23 cellular contexts compared by ENCODE assay signal in the genomic region with DNA sequence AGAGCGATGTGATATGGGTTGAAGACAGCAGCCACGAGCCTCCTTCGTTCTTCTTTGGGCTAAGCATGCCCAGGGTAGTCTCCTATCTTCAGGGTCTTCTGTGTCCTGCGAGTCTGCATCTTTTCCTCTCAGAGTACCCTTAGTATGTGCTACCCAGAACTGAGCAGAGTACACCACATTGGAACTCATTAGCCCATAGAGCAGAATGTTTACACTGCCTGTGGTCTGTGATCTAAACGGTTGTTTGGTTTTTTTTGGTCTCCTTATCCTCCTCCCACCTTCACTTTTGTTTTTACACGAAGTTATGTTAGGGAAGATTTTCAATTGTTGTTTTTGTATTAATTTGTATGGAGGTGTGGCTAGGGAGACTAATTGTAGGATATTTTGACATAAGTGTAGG.
DNase-seq lines count a peak whose midpoint lies in the region; ATAC-seq and TF ChIP-seq lines count a peak whose summit lies in the region.
"Had no signal": no experiment of that assay in that cellular context is flagged by ENCODE, and none has a peak within 500 bp of the region (broad histone marks: within the 10 kb centered on the region; RNA-seq: fewer than 3 reads in every experiment).

No MANE protein-coding gene starts in this region.

- no peaks in the 10 kb centered on the region for H3K9me3 Mint-ChIP-seq in activated T-cell treated with anti-CD3 and anti-CD28 coated beads, Interleukin-2, amount 50 U/mL, for 72 hours
- H3K9me3 Mint-ChIP-seq: natural killer cell treated with Interleukin-12 subunit alpha and Interleukin-12 subunit beta and Interleukin-15 and Interleukin-18, amount 100 ng/mL, for 72 hours had no signal

- H3K27ac Mint-ChIP-seq in activated T-cell treated with anti-CD3 and anti-CD28 coated beads, Interleukin-2, amount 50 U/mL, for 72 hours: no peak overlapping the region

- POLR2A ChIA-PET in A673 (lab: Charles Lee; ENCODE audit: low non-redundant PET): no interaction called here

- H3K36me3 Mint-ChIP-seq in activated T-cell treated with anti-CD3 and anti-CD28 coated beads, Interleukin-2, amount 50 U/mL, for 72 hours (ENCODE audit: insufficient read depth in 2 of 2): peaks cover 1 to 4% of the 10 kb centered on the region in 2 donors

- DNase-seq in SK-N-DZ (ENCODE audit: low spot score): peak; percentile 43
- peak; percentile 55 for DNase-seq in fibroblast of peridontal ligament (ENCODE audit: extremely low read depth)
- no peak for DNase-seq in NCI-H187 treated with DMSO at 0.1 percent for 48 hours (lab: John Stamatoyannopoulos, UW)
- no peak for DNase-seq in A673 (ENCODE audit: low spot score)
- DNase-seq in activated T-cell treated with anti-CD3 and anti-CD28 coated beads, Interleukin-2, amount 50 U/mL, for 72 hours: no peak
- DNase-seq: activated CD4-positive, alpha-beta T cell treated with anti-CD3 and anti-CD28 coated beads for 1 hour; dorsolateral prefrontal cortex; foreskin melanocyte; MV-4-11; NCI-H187; pancreas; stimulated activated naive CD4-positive, alpha-beta T cell treated with Interleukin-2 at 50 U/mL for 16 hours; T1000; tibial artery had no signal

- no peaks in the 10 kb centered on the region for H3K27me3 ChIP-seq in A673 (replicated peaks; ENCODE audit: insufficient read depth, low read depth, low read length, poor library complexity)
- H3K27me3 ChIP-seq: cardiac muscle cell, dorsolateral prefrontal cortex, pancreas, tibial artery had no signal

- no peaks in the 10 kb centered on the region for H3K27me3 Mint-ChIP-seq in activated T-cell treated with anti-CD3 and anti-CD28 coated beads, Interleukin-2, amount 50 U/mL, for 72 hours (ENCODE audit: low read depth)
- H3K27me3 Mint-ChIP-seq: natural killer cell treated with Interleukin-12 subunit alpha and Interleukin-12 subunit beta and Interleukin-15 and Interleukin-18, amount 100 ng/mL, for 72 hours had no signal

- H3K4me3 Mint-ChIP-seq in activated T-cell treated with anti-CD3 and anti-CD28 coated beads, Interleukin-2, amount 50 U/mL, for 72 hours: no peak overlapping the region
- H3K4me3 Mint-ChIP-seq: natural killer cell treated with Interleukin-12 subunit alpha and Interleukin-12 subunit beta and Interleukin-15 and Interleukin-18, amount 100 ng/mL, for 72 hours had no signal

- H3K9me3 ChIP-seq in A673 (ENCODE audit: low read depth, low read length, poor library complexity, severe bottlenecking): no peaks in the 10 kb centered on the region
- H3K9me3 ChIP-seq: pancreas, tibial artery had no signal

- peak; percentile 53 for ATAC-seq in GM18870 (IDR thresholded peaks at IDR 0.05; ENCODE audit: unreplicated experiment)
- ATAC-seq in HG02610 (IDR thresholded peaks at IDR 0.05; ENCODE audit: unreplicated experiment): peak; percentile 68
- ATAC-seq in activated T-cell treated with anti-CD3 and anti-CD28 coated beads, Interleukin-2, amount 50 U/mL, for 72 hours (replicated peaks in 1 of 2): no peak
- no peak for ATAC-seq in HG03097 (IDR thresholded peaks at IDR 0.05; ENCODE audit: low FRiP score, unreplicated experiment)
- ATAC-seq: Panc1, sciatic nerve had no signal

- no peaks in the 10 kb centered on the region for H3K36me3 ChIP-seq in A673 (ENCODE audit: insufficient read depth, low read length, poor library complexity, severe bottlenecking)
- H3K36me3 ChIP-seq: cardiac muscle cell, pancreas, tibial artery had no signal

- intact Hi-C loops in A673 (cut with micrococcal nuclease; ENCODE audit: unreplicated experiment): no loop called here

- H3K4me3 ChIP-seq in A673 (ENCODE audit: low read depth, low read length, poor library complexity, severe bottlenecking): no peak overlapping the region
- H3K4me3 ChIP-seq: cardiac muscle cell, dorsolateral prefrontal cortex, pancreas, SK-N-MC, tibial artery had no signal

- no TSS peak for BruUV-seq in A673 (replicated peaks; lab: Mats Ljungman, UMichigan)

- peaks cover 16% of the 10 kb centered on the region for H3K4me1 Mint-ChIP-seq in activated T-cell treated with anti-CD3 and anti-CD28 coated beads, Interleukin-2, amount 50 U/mL, for 72 hours (ENCODE audit: low read depth)

- CTCF ChIA-PET in A673 (lab: Charles Lee): no interaction called here

- H3K4me1 ChIP-seq in A673 (ENCODE audit: insufficient read depth, low read length, poor library complexity, severe bottlenecking): no peaks in the 10 kb centered on the region

- TF ChIP-seq CTCF in A673 (conservative IDR thresholded peaks at IDR 0.05; ENCODE audit: low read depth, low read length): no peak

- no peak overlapping the region for H3K27ac ChIP-seq in A673 (ENCODE audit: low read depth, low read length, poor library complexity, severe bottlenecking)
- H3K27ac ChIP-seq: dorsolateral prefrontal cortex, epithelial cell of prostate, SK-N-MC, tibial artery had no signal

Comparison
In these comparisons a context has a peak if more than half of its experiments do, and no peak if none do; other contexts are left out.
1. ATAC-seq: peak in GM18870 (single experiment) and HG02610 (single experiment); none in activated T-cell treated with anti-CD3 and anti-CD28 coated beads, Interleukin-2, amount 50 U/mL, for 72 hours (0 of 2) and HG03097 (single experiment).
2. DNase-seq: peak in SK-N-DZ (single experiment) and fibroblast of peridontal ligament (single experiment); none in NCI-H187 treated with DMSO at 0.1 percent for 48 hours (single experiment), A673 (single experiment) and activated T-cell treated with anti-CD3 and anti-CD28 coated beads, Interleukin-2, amount 50 U/mL, for 72 hours (0 of 2).